In genomic region chr11:128964463-128964930, GRCh38 we compare ENCODE assay signal across 1 cellular context.
TF ChIP-seq lines count a peak whose summit lies in the region.

No MANE protein-coding gene starts in this region.

TF ChIP-seq in HEK293, 187 proteins besides CTCF, POLR2A, EP300 and RAD21 (continued from another document):
- TF ChIP-seq ZNF274 (IDR thresholded peaks at IDR 0.05; ENCODE audit: low read length) (no peak), ZNF274 (tag by site-specific recombination; IDR thresholded peaks at IDR 0.05; ENCODE audit: borderline replicate concordance) (no peak), ZNF548 (tag by site-specific recombination; IDR thresholded peaks at IDR 0.05) (no peak), ZNF530 (tag by site-specific recombination; IDR thresholded peaks at IDR 0.05; ENCODE audit: low read depth) (no peak), ZNF510 (tag by site-specific recombination; IDR thresholded peaks at IDR 0.05; ENCODE audit: insufficient replicate concordance) (no peak), ZNF391 (tag by site-specific recombination; IDR thresholded peaks at IDR 0.05; ENCODE audit: borderline replicate concordance, low read depth) (no peak), KLF10 (tag by site-specific recombination; IDR thresholded peaks at IDR 0.05) (no peak), IKZF3 (tag by site-specific recombination; IDR thresholded peaks at IDR 0.05) (0 out of 2 replicates have a peak, but pooled peaks have one; percentile 14), ZEB2 (tag by site-specific recombination; IDR thresholded peaks at IDR 0.05) (no peak), ZNF423 (tag by site-specific recombination; IDR thresholded peaks at IDR 0.05) (no peak), ZSCAN30 (tag by site-specific recombination; IDR thresholded peaks at IDR 0.05) (no peak), ZBTB11 (tag by site-specific recombination; conservative IDR thresholded peaks at IDR 0.05; ENCODE audit: low read depth) (no peak), SCRT2 (tag by site-specific recombination; IDR thresholded peaks at IDR 0.05) (peak; percentile 38; the same call in 1 of the 2 replicates), ZNF670 (tag by site-specific recombination; IDR thresholded peaks at IDR 0.05; ENCODE audit: low read depth) (no peak), ZNF366 (tag by site-specific recombination; conservative IDR thresholded peaks at IDR 0.05) (no peak), ZBTB8A (tag by site-specific recombination; IDR thresholded peaks at IDR 0.05) (no peak), ZSCAN5A (tag by site-specific recombination; IDR thresholded peaks at IDR 0.05) (no peak), SALL2 (tag by site-specific recombination; IDR thresholded peaks at IDR 0.05; ENCODE audit: borderline replicate concordance) (no peak), ZFHX2 (tag by site-specific recombination; conservative IDR thresholded peaks at IDR 0.05) (no peak), ZNF26 (tag by site-specific recombination; IDR thresholded peaks at IDR 0.05) (no peak), GLIS2 (tag by site-specific recombination; IDR thresholded peaks at IDR 0.05) (no peak), MZF1 (tag by site-specific recombination; IDR thresholded peaks at IDR 0.05; ENCODE audit: borderline replicate concordance) (no peak), ZNF426 (tag by site-specific recombination; IDR thresholded peaks at IDR 0.05) (no peak), SP2 (tag by site-specific recombination; IDR thresholded peaks at IDR 0.05) (no peak), GLIS1 (tag by site-specific recombination; IDR thresholded peaks at IDR 0.05) (no peak), ZNF747 (tag by site-specific recombination; IDR thresholded peaks at IDR 0.05) (no peak), ZXDB (tag by site-specific recombination; IDR thresholded peaks at IDR 0.05) (no peak), ZNF18 (tag by site-specific recombination; IDR thresholded peaks at IDR 0.05) (peak; percentile 87), ZNF239 (tag by site-specific recombination; IDR thresholded peaks at IDR 0.05) (no peak), ZNF623 (tag by site-specific recombination; IDR thresholded peaks at IDR 0.05) (no peak), KLF8 (tag by site-specific recombination; IDR thresholded peaks at IDR 0.05) (no peak), ZNF624 (tag by site-specific recombination; IDR thresholded peaks at IDR 0.05) (no peak), SP7 (tag by site-specific recombination; IDR thresholded peaks at IDR 0.05) (no peak), RBAK (tag by site-specific recombination; IDR thresholded peaks at IDR 0.05) (no peak), ZNF221 (tag by site-specific recombination; IDR thresholded peaks at IDR 0.05; ENCODE audit: borderline replicate concordance) (no peak), ZNF433 (tag by site-specific recombination; IDR thresholded peaks at IDR 0.05; ENCODE audit: low read depth) (no peak), ZNF645 (tag by site-specific recombination; IDR thresholded peaks at IDR 0.05) (no peak), ZIC2 (tag by site-specific recombination; IDR thresholded peaks at IDR 0.05) (peak; percentile 51), FEZF1 (tag by site-specific recombination; IDR thresholded peaks at IDR 0.05) (peak; percentile 48; the same call in 1 of the 2 replicates), ZNF16 (tag by site-specific recombination; IDR thresholded peaks at IDR 0.05; ENCODE audit: low read depth) (no peak), ZNF571 (tag by site-specific recombination; IDR thresholded peaks at IDR 0.05) (no peak), ZNF37A (tag by site-specific recombination; IDR thresholded peaks at IDR 0.05) (no peak), ZBTB17 (tag by site-specific recombination; IDR thresholded peaks at IDR 0.05) (peak; percentile 16; the same call in 1 of the 2 replicates)
- TF ChIP-seq, protein P1, sequence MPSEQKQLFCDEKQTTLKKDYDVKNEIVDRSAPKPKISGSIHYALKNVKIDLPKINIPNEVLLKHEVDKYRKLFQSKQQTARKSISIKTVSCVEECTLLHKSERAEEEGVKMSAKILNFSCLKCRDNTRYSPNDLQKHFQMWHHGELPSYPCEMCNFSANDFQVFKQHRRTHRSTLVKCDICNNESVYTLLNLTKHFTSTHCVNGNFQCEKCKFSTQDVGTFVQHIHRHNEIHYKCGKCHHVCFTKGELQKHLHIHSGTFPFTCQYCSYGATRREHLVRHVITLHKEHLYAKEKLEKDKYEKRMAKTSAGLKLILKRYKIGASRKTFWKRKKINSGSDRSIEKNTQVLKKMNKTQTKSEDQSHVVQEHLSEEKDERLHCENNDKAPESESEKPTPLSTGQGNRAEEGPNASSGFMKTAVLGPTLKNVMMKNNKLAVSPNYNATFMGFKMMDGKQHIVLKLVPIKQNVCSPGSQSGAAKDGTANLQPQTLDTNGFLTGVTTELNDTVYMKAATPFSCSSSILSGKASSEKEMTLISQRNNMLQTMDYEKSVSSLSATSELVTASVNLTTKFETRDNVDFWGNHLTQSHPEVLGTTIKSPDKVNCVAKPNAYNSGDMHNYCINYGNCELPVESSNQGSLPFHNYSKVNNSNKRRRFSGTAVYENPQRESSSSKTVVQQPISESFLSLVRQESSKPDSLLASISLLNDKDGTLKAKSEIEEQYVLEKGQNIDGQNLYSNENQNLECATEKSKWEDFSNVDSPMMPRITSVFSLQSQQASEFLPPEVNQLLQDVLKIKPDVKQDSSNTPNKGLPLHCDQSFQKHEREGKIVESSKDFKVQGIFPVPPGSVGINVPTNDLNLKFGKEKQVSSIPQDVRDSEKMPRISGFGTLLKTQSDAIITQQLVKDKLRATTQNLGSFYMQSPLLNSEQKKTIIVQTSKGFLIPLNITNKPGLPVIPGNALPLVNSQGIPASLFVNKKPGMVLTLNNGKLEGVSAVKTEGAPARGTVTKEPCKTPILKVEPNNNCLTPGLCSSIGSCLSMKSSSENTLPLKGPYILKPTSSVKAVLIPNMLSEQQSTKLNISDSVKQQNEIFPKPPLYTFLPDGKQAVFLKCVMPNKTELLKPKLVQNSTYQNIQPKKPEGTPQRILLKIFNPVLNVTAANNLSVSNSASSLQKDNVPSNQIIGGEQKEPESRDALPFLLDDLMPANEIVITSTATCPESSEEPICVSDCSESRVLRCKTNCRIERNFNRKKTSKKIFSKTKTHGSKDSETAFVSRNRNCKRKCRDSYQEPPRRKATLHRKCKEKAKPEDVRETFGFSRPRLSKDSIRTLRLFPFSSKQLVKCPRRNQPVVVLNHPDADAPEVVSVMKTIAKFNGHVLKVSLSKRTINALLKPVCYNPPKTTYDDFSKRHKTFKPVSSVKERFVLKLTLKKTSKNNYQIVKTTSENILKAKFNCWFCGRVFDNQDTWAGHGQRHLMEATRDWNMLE (tag by site-specific recombination; conservative IDR thresholded peaks at IDR 0.05; ENCODE audit: low read depth): no peak
- TF ChIP-seq, protein P2, sequence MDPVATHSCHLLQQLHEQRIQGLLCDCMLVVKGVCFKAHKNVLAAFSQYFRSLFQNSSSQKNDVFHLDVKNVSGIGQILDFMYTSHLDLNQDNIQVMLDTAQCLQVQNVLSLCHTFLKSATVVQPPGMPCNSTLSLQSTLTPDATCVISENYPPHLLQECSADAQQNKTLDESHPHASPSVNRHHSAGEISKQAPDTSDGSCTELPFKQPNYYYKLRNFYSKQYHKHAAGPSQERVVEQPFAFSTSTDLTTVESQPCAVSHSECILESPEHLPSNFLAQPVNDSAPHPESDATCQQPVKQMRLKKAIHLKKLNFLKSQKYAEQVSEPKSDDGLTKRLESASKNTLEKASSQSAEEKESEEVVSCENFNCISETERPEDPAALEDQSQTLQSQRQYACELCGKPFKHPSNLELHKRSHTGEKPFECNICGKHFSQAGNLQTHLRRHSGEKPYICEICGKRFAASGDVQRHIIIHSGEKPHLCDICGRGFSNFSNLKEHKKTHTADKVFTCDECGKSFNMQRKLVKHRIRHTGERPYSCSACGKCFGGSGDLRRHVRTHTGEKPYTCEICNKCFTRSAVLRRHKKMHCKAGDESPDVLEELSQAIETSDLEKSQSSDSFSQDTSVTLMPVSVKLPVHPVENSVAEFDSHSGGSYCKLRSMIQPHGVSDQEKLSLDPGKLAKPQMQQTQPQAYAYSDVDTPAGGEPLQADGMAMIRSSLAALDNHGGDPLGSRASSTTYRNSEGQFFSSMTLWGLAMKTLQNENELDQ (tag by site-specific recombination; IDR thresholded peaks at IDR 0.05; ENCODE audit: low read depth): no peak
